8 cellular contexts compared by ENCODE assay signal in the genomic region with DNA sequence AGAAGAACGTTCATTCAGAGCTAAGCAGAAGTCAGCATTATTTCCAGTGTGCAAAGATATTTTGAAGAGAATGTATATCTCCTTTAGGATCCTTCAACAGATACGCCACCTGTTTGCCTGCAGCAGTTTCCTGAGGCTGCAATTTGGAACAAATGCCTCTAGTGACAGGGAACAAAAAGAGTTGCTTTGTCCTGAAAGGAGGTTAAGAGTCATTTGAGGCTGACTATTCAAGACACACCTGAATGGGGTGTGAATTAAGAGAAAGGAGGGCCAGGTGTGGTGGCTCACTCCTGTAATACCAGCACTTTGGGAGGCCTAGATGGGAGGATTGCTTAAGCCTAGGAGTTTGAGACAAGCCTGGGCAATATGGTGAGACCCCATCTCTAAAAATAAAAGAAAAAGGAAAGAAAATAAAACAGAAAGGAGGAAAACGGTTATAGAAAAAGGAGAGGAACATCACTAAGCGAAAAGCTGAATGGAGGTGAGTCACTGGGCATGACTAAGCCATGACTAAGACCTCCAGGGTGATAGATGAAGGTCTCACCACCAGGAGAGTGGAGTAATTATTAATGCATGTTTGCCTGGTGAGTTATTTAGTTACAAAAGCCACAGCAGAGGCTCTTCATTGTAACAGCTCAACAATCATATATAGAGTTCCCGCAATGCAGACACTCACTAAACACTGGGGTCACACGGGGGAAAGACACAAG.
A peak's percentile ranks its signal among the peaks of the same experiment; 100 is the strongest.
DNase-seq lines count a peak whose midpoint lies in the region; ATAC-seq and TF ChIP-seq lines count a peak whose summit lies in the region.

No MANE protein-coding gene starts in this region.

- H3K27me3 ChIP-seq in WERI-Rb-1 (ENCODE audit: insufficient read depth, low read depth, severe bottlenecking), result no peaks in the 10 kb centered on the region

- peak; percentile 96 for ATAC-seq in HG03354 (IDR thresholded peaks at IDR 0.05; ENCODE audit: poor library complexity, severe bottlenecking, unreplicated experiment)
- no peak for ATAC-seq in HG02852 (IDR thresholded peaks at IDR 0.05; ENCODE audit: unreplicated experiment)

- no peak overlapping the region for H3K4me3 ChIP-seq in WERI-Rb-1 (ENCODE audit: low read depth, low read length)

- peaks cover 2% of the 10 kb centered on the region for H3K9me3 ChIP-seq in WERI-Rb-1 (ENCODE audit: severe bottlenecking)

- DNase-seq in stimulated activated CD4-positive, alpha-beta T cell treated with anti-CD3 and anti-CD28 coated beads, Interleukin-15, amount 100 ng/mL, for 24 hours, result peak; percentile 65
- no peak for DNase-seq in stimulated activated CD4-positive, alpha-beta T cell treated with anti-CD3 and anti-CD28 coated beads, Interleukin-12 subunit alpha, Interleukin-12 subunit beta, amount 100 ng/mL, for 4 hours
- DNase-seq in brain pericyte (ENCODE audit: low read depth, low spot score) (peak; percentile 53), NCI-H1105 treated with DMSO at 0.1 percent for 48 hours (lab: John Stamatoyannopoulos, UW) (no peak), WERI-Rb-1 (no peak)
- peak; percentile 33 for DNase-seq in stimulated activated CD4-positive, alpha-beta T cell treated with anti-CD3 and anti-CD28 coated beads, Interleukin-4, amount 100 ng/mL, for 24 hours

- no peaks in the 10 kb centered on the region for H3K36me3 ChIP-seq in WERI-Rb-1

- no peak overlapping the region for H3K27ac ChIP-seq in WERI-Rb-1

- TF ChIP-seq CTCF in WERI-Rb-1 (IDR thresholded peaks at IDR 0.05; ENCODE audit: low read depth, low read length), result no peak

Comparison
In these comparisons a context has a peak if more than half of its experiments do, and no peak if none do; other contexts are left out.
1. DNase-seq: peak in stimulated activated CD4-positive, alpha-beta T cell treated with anti-CD3 and anti-CD28 coated beads, Interleukin-15, amount 100 ng/mL, for 24 hours (single experiment), brain pericyte (single experiment) and stimulated activated CD4-positive, alpha-beta T cell treated with anti-CD3 and anti-CD28 coated beads, Interleukin-4, amount 100 ng/mL, for 24 hours (single experiment); none in stimulated activated CD4-positive, alpha-beta T cell treated with anti-CD3 and anti-CD28 coated beads, Interleukin-12 subunit alpha, Interleukin-12 subunit beta, amount 100 ng/mL, for 4 hours (single experiment), NCI-H1105 treated with DMSO at 0.1 percent for 48 hours (single experiment) and WERI-Rb-1 (single experiment).